In the genomic region with DNA sequence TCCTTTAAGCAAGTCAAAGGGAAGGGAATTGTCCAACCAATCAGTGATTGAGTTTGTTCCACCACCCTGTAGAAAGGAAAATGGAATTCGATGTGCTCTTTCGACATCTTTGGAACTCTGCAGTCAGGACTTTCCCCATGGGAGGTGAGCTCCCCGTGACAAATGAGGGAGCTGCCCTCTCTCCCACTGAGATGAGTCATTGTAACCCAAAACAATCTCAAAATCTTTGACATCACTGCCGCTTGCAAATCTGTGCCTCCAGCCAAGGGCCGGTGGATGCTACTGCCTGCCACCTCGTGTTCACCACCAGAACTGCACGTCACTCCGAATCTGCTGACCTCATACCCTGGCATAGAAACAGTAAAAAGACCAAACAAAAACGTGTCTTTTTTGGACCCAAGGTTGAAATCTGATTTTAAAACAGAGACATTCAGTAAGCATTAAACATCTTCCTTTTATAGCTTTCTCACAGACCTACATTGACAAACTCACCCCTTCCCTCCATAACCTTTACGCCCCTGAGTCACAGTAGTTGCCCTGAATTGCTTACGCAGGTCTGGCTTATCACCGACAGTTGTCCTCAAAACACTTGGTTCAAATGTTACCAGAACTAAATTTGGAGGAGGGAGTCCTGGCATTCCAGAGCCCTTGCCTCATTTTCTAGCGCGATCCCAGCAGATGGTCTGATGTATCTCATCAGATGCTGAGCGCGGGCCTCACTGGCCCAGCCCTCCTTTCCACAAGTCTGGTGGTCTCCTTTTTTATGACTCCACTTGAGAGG, we compare ENCODE assay signal across 2 cellular contexts.
A peak's percentile ranks its signal among the peaks of the same experiment; 100 is the strongest.
TF ChIP-seq lines count a peak whose summit lies in the region.

No MANE protein-coding gene starts in this region.

TF ChIP-seq in HCT116, 20 proteins besides CTCF, POLR2A, EP300 and RAD21 (continued from another document):
- TF ChIP-seq FOSL1 (IDR thresholded peaks at IDR 0.05; ENCODE audit: low read depth) = peak; percentile 29; the same call in 1 of the 2 replicates
- no peak for TF ChIP-seq SRF (IDR thresholded peaks at IDR 0.05; ENCODE audit: low read depth)
- TF ChIP-seq, protein P1, sequence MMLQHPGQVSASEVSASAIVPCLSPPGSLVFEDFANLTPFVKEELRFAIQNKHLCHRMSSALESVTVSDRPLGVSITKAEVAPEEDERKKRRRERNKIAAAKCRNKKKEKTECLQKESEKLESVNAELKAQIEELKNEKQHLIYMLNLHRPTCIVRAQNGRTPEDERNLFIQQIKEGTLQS (IDR thresholded peaks at IDR 0.05) = no peak

TF ChIP-seq in K562, 482 proteins besides CTCF, POLR2A, EP300 and RAD21 (continued from another document and continues in another):
- TF ChIP-seq, protein P2, sequence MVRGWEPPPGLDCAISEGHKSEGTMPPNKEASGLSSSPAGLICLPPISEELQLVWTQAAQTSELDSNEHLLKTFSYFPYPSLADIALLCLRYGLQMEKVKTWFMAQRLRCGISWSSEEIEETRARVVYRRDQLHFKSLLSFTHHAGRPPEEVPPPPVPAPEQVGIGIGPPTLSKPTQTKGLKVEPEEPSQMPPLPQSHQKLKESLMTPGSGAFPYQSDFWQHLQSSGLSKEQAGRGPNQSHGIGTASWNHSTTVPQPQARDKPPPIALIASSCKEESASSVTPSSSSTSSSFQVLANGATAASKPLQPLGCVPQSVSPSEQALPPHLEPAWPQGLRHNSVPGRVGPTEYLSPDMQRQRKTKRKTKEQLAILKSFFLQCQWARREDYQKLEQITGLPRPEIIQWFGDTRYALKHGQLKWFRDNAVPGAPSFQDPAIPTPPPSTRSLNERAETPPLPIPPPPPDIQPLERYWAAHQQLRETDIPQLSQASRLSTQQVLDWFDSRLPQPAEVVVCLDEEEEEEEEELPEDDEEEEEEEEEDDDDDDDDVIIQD (CRISPR knock-in tag; IDR thresholded peaks at IDR 0.05) = no peak
- TF ChIP-seq SMAD3 (CRISPR knock-in tag; conservative IDR thresholded peaks at IDR 0.05) (no peak), ZNF316 (IDR thresholded peaks at IDR 0.05) (peak; percentile 81), ZNF707 (CRISPR knock-in tag; conservative IDR thresholded peaks at IDR 0.05) (no peak), ZBTB17 (CRISPR knock-in tag; IDR thresholded peaks at IDR 0.05) (no peak), C11orf30 (IDR thresholded peaks at IDR 0.05; ENCODE audit: low read depth) (peak; percentile 76), LCOR (CRISPR knock-in tag; IDR thresholded peaks at IDR 0.05) (no peak), GTF2A2 (tag; IDR thresholded peaks at IDR 0.05) (no peak), ZNF354B (CRISPR knock-in tag; IDR thresholded peaks at IDR 0.05) (no peak), CREM (IDR thresholded peaks at IDR 0.05; ENCODE audit: low read depth) (peak; percentile 87), RBM17 (IDR thresholded peaks at IDR 0.05; ENCODE audit: borderline replicate concordance, low read depth, low read length) (no peak), HDAC3 (IDR thresholded peaks at IDR 0.05; ENCODE audit: borderline replicate concordance, partially characterized antibody) (no peak), CBFA2T2 (conservative IDR thresholded peaks at IDR 0.05) (0 out of 2 replicates have a peak, but pooled peaks have one; percentile 1), SIRT6 (IDR thresholded peaks at IDR 0.05; ENCODE audit: low read depth, low read length) (no peak), JUN (IDR thresholded peaks at IDR 0.05; ENCODE audit: borderline replicate concordance, low read depth, low read length) (peak; percentile 86), JUN (CRISPR knock-in tag; IDR thresholded peaks at IDR 0.05; ENCODE audit: borderline replicate concordance) (0 out of 2 replicates have a peak, but pooled peaks have one; percentile 23), ZNF830 (CRISPR knock-in tag; IDR thresholded peaks at IDR 0.05) (no peak), MEIS2 (IDR thresholded peaks at IDR 0.05; ENCODE audit: partially characterized antibody) (peak; percentile 55), PHF21A (IDR thresholded peaks at IDR 0.05; ENCODE audit: borderline replicate concordance, low read depth) (peak; percentile 33; the same call in 1 of the 2 replicates), ARID1B (IDR thresholded peaks at IDR 0.05) (peak; percentile 50), MAFG (tag; conservative IDR thresholded peaks at IDR 0.05) (peak; percentile 79), ZNF324 (CRISPR knock-in tag; IDR thresholded peaks at IDR 0.05) (no peak), SMC3 (conservative IDR thresholded peaks at IDR 0.05; ENCODE audit: insufficient read depth, low read depth, low read length) (peak; percentile 78), KLF1 (tag; IDR thresholded peaks at IDR 0.05) (no peak)
- TF ChIP-seq, protein P3, sequence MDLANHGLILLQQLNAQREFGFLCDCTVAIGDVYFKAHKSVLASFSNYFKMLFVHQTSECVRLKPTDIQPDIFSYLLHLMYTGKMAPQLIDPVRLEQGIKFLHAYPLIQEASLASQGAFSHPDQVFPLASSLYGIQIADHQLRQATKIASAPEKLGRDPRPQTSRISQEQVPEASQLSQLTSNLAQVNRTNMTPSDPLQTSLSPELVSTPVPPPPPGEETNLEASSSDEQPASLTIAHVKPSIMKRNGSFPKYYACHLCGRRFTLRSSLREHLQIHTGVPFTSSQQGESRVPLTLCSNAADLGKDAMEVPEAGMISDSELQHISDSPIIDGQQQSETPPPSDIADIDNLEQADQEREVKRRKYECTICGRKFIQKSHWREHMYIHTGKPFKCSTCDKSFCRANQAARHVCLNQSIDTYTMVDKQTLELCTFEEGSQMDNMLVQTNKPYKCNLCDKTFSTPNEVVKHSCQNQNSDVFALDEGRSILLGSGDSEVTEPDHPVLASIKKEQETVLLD (IDR thresholded peaks at IDR 0.05) = no peak
- TF ChIP-seq, protein P4, sequence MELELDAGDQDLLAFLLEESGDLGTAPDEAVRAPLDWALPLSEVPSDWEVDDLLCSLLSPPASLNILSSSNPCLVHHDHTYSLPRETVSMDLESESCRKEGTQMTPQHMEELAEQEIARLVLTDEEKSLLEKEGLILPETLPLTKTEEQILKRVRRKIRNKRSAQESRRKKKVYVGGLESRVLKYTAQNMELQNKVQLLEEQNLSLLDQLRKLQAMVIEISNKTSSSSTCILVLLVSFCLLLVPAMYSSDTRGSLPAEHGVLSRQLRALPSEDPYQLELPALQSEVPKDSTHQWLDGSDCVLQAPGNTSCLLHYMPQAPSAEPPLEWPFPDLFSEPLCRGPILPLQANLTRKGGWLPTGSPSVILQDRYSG (tag; conservative IDR thresholded peaks at IDR 0.05; ENCODE audit: low read depth) = no peak
- TF ChIP-seq, protein P5, sequence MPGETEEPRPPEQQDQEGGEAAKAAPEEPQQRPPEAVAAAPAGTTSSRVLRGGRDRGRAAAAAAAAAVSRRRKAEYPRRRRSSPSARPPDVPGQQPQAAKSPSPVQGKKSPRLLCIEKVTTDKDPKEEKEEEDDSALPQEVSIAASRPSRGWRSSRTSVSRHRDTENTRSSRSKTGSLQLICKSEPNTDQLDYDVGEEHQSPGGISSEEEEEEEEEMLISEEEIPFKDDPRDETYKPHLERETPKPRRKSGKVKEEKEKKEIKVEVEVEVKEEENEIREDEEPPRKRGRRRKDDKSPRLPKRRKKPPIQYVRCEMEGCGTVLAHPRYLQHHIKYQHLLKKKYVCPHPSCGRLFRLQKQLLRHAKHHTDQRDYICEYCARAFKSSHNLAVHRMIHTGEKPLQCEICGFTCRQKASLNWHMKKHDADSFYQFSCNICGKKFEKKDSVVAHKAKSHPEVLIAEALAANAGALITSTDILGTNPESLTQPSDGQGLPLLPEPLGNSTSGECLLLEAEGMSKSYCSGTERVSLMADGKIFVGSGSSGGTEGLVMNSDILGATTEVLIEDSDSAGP (CRISPR knock-in tag; IDR thresholded peaks at IDR 0.05) = no peak
- TF ChIP-seq, protein P6, sequence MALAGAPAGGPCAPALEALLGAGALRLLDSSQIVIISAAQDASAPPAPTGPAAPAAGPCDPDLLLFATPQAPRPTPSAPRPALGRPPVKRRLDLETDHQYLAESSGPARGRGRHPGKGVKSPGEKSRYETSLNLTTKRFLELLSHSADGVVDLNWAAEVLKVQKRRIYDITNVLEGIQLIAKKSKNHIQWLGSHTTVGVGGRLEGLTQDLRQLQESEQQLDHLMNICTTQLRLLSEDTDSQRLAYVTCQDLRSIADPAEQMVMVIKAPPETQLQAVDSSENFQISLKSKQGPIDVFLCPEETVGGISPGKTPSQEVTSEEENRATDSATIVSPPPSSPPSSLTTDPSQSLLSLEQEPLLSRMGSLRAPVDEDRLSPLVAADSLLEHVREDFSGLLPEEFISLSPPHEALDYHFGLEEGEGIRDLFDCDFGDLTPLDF (CRISPR knock-in tag; IDR thresholded peaks at IDR 0.05) = no peak
- TF ChIP-seq, protein P1 (IDR thresholded peaks at IDR 0.05) = peak; percentile 88
- TF ChIP-seq, protein P1 (CRISPR knock-in tag; conservative IDR thresholded peaks at IDR 0.05) = no peak
- TF ChIP-seq, protein P7, sequence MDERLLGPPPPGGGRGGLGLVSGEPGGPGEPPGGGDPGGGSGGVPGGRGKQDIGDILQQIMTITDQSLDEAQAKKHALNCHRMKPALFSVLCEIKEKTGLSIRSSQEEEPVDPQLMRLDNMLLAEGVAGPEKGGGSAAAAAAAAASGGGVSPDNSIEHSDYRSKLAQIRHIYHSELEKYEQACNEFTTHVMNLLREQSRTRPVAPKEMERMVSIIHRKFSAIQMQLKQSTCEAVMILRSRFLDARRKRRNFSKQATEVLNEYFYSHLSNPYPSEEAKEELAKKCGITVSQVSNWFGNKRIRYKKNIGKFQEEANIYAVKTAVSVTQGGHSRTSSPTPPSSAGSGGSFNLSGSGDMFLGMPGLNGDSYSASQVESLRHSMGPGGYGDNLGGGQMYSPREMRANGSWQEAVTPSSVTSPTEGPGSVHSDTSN (CRISPR knock-in tag; IDR thresholded peaks at IDR 0.05; ENCODE audit: low read depth) = no peak
- TF ChIP-seq, protein P7 (tag; conservative IDR thresholded peaks at IDR 0.05; ENCODE audit: low read depth) = peak; percentile 34; the same call in 1 of the 2 replicates
- TF ChIP-seq, protein P8, sequence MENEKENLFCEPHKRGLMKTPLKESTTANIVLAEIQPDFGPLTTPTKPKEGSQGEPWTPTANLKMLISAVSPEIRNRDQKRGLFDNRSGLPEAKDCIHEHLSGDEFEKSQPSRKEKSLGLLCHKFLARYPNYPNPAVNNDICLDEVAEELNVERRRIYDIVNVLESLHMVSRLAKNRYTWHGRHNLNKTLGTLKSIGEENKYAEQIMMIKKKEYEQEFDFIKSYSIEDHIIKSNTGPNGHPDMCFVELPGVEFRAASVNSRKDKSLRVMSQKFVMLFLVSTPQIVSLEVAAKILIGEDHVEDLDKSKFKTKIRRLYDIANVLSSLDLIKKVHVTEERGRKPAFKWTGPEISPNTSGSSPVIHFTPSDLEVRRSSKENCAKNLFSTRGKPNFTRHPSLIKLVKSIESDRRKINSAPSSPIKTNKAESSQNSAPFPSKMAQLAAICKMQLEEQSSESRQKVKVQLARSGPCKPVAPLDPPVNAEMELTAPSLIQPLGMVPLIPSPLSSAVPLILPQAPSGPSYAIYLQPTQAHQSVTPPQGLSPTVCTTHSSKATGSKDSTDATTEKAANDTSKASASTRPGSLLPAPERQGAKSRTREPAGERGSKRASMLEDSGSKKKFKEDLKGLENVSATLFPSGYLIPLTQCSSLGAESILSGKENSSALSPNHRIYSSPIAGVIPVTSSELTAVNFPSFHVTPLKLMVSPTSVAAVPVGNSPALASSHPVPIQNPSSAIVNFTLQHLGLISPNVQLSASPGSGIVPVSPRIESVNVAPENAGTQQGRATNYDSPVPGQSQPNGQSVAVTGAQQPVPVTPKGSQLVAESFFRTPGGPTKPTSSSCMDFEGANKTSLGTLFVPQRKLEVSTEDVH (IDR thresholded peaks at IDR 0.05; ENCODE audit: low read depth, partially characterized antibody) = no peak
- TF ChIP-seq, protein P9, sequence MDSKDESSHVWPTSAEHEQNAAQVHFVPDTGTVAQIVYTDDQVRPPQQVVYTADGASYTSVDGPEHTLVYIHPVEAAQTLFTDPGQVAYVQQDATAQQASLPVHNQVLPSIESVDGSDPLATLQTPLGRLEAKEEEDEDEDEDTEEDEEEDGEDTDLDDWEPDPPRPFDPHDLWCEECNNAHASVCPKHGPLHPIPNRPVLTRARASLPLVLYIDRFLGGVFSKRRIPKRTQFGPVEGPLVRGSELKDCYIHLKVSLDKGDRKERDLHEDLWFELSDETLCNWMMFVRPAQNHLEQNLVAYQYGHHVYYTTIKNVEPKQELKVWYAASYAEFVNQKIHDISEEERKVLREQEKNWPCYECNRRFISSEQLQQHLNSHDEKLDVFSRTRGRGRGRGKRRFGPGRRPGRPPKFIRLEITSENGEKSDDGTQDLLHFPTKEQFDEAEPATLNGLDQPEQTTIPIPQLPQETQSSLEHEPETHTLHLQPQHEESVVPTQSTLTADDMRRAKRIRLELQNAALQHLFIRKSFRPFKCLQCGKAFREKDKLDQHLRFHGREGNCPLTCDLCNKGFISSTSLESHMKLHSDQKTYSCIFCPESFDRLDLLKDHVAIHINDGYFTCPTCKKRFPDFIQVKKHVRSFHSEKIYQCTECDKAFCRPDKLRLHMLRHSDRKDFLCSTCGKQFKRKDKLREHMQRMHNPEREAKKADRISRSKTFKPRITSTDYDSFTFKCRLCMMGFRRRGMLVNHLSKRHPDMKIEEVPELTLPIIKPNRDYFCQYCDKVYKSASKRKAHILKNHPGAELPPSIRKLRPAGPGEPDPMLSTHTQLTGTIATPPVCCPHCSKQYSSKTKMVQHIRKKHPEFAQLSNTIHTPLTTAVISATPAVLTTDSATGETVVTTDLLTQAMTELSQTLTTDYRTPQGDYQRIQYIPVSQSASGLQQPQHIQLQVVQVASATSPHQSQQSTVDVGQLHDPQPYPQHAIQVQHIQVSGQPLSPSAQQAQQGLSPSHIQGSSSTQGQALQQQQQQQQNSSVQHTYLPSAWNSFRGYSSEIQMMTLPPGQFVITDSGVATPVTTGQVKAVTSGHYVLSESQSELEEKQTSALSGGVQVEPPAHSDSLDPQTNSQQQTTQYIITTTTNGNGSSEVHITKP (IDR thresholded peaks at IDR 0.05; ENCODE audit: partially characterized antibody) = peak; percentile 5
